In the genomic region with DNA sequence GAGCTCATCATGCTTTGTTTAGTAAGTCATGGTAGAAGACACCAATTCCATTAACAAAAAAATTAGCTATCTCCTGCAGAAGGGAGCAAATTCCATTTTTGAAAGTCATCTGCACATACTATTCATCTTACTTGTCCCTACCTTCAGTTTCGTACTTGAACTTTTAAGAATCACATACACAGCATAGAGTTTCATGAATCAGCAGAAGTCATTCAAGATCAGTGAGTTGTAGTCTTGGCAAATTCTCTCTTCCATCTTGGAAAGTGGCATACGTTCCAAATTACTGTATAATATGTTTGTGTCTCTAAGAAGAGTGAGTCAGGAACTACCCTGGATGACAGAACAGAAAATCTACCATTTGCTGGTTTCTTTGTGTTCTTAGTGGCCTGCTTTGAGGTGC, we compare ENCODE assay signal across 19 cellular contexts. TPM values are rescaled to one million over a fixed set of nuclear protein-coding genes. Genes with fewer than 3 reads are reported as not detected.
DNase-seq lines count a peak whose midpoint lies in the region; ATAC-seq and TF ChIP-seq lines count a peak whose summit lies in the region.
"Had no signal": no experiment of that assay in that cellular context is flagged by ENCODE, and none has a peak within 500 bp of the region (broad histone marks: within the 10 kb centered on the region; RNA-seq: fewer than 3 reads in every experiment).

No MANE protein-coding gene starts in this region.

- no peaks in the 10 kb centered on the region for H3F3A ChIP-seq in PC-3 (ENCODE audit: low read length, unreplicated experiment)

- H3K27me3 ChIP-seq in PC-3 (ENCODE audit: low read length): no peaks in the 10 kb centered on the region
- H3K27me3 ChIP-seq: BE2C had no signal

- no peak for TF ChIP-seq CTCF in PC-3 (conservative IDR thresholded peaks at IDR 0.05; ENCODE audit: low read depth, low read length)
- no peak for TF ChIP-seq CTCF in OCI-LY7 (conservative IDR thresholded peaks at IDR 0.05; ENCODE audit: low read length)

- POLR2A ChIA-PET in PC-3 (lab: Charles Lee; ENCODE audit: unreplicated experiment): interaction anchor here (0.6 kb wide), 1 partner anchor 56 kb away, joined by 3 read pairs; no protein-coding TSS in a partner anchor
- POLR2A ChIA-PET in OCI-LY7 (lab: Charles Lee): interaction anchor here (0.7 to 1.6 kb wide), 4 partner anchors 9 to 14 kb away, joined by 3 to 5 read pairs (median 4); partner anchors contain the start of gene VRK1

- DNase-seq in Daoy (ENCODE audit: low read depth): peak; percentile 54
- DNase-seq in PC-3: peak; percentile 75
- no peak for DNase-seq in epithelial cell of prostate (ENCODE audit: low read depth, low spot score)
- DNase-seq in non-pigmented ciliary epithelial cell (ENCODE audit: low read depth): peak; percentile 18
- DNase-seq in NCI-H2196 (lab: John Stamatoyannopoulos, UW; ENCODE audit: unreplicated experiment): no peak
- no peak for DNase-seq in substantia nigra (lab: John Stamatoyannopoulos, UW)
- DNase-seq in OCI-LY7 (ENCODE audit: low spot score): no peak
- no peak for DNase-seq in A172 (ENCODE audit: low spot score)
- DNase-seq: activated CD4-positive, alpha-beta T cell treated with anti-CD3 and anti-CD28 coated beads, Interleukin-2, amount 10 ng/mL, durations not matched to agents 24 days and 14 days; activated naive CD4-positive, alpha-beta T cell treated with anti-CD3 and anti-CD28 coated beads, Interleukin-2, amount 50 U/mL, for 16 hours; BE2C; caudate nucleus; effector memory CD4-positive, alpha-beta T cell; immature natural killer cell; NCI-H1694; retina; stimulated activated CD4-positive, alpha-beta T cell treated with anti-CD3 and anti-CD28 coated beads, Interleukin-1b, Interleukin-23, amount 100 ng/mL, for 48 hours had no signal

- H3K4me2 ChIP-seq in PC-3 (ENCODE audit: low read length): no peak overlapping the region
- H3K4me2 ChIP-seq in OCI-LY7 (ENCODE audit: low read length): no peak overlapping the region

- H3K4me1 ChIP-seq in PC-3 (ENCODE audit: insufficient read depth, low read length) (peaks cover 17% of the 10 kb centered on the region; the same call in 1 of the 2 replicates), OCI-LY7 (ENCODE audit: insufficient read depth, low read length, poor library complexity, severe bottlenecking) (peaks cover 9% of the 10 kb centered on the region)
- H3K4me1 ChIP-seq: BE2C had no signal

- peaks cover 11% of the 10 kb centered on the region; the same call in 1 of the 2 replicates for H4K20me1 ChIP-seq in PC-3 (ENCODE audit: low read length)
- H4K20me1 ChIP-seq in OCI-LY7 (ENCODE audit: insufficient read depth, low read length): peaks cover 18% of the 10 kb centered on the region; the same call in 1 of the 2 replicates

- intact Hi-C loops in PC-3 (cut with micrococcal nuclease) (loop anchor here (10.0 kb wide), 1 partner anchor 354 kb away; no protein-coding TSS in a partner anchor), OCI-LY7 (cut with micrococcal nuclease; ENCODE audit: unreplicated experiment) (no loop called here)

- CTCF ChIA-PET in PC-3 (lab: Charles Lee): interaction anchor here (1.3 kb wide), 1 partner anchor 41 kb away, joined by 4 read pairs; no protein-coding TSS in a partner anchor
- CTCF ChIA-PET in OCI-LY7 (lab: Charles Lee; ENCODE audit: unreplicated experiment): no interaction called here

- H3K36me3 ChIP-seq in PC-3 (ENCODE audit: low read depth, low read length): no peaks in the 10 kb centered on the region
- H3K36me3 ChIP-seq in OCI-LY7 (ENCODE audit: insufficient read depth, low read length): peaks cover 51% of the 10 kb centered on the region
- H3K36me3 ChIP-seq: BE2C had no signal

- no TSS peak for BruUV-seq in PC-3 (replicated peaks; lab: Mats Ljungman, UMichigan)
- no TSS peak for BruUV-seq in OCI-LY7 (replicated peaks; lab: Mats Ljungman, UMichigan)

- H3K4me3 ChIP-seq in PC-3 (ENCODE audit: low read length): no peak overlapping the region
- no peak overlapping the region for H3K4me3 ChIP-seq in OCI-LY7 (ENCODE audit: low read depth, low read length, poor library complexity, severe bottlenecking)

- H2AFZ ChIP-seq in PC-3 (ENCODE audit: low read length): no peak overlapping the region
- H2AFZ ChIP-seq in OCI-LY7 (ENCODE audit: low read length): no peak overlapping the region

- peak; percentile 65 for ATAC-seq in PC-3
- ATAC-seq: HCT116; natural killer cell treated with Interleukin-12 subunit alpha and Interleukin-12 subunit beta and Interleukin-15 and Interleukin-18, amount 100 ng/mL, for 72 hours had no signal

- peak overlapping the region; percentile 26 for H3K27ac ChIP-seq in PC-3 (ENCODE audit: low read length)
- H3K27ac ChIP-seq in epithelial cell of prostate: peak overlapping the region; percentile 39
- no peak overlapping the region for H3K27ac ChIP-seq in substantia nigra (ENCODE audit: low read depth, low read length, poor library complexity, severe bottlenecking)
- H3K27ac ChIP-seq in OCI-LY7 (ENCODE audit: low read depth, low read length, poor library complexity, severe bottlenecking): no peak overlapping the region

- H3K9me2 ChIP-seq in PC-3 (replicated peaks; ENCODE audit: low read length): no peaks in the 10 kb centered on the region
- no peaks in the 10 kb centered on the region for H3K9me2 ChIP-seq in OCI-LY7 (ENCODE audit: insufficient read depth, low read length)

- H3K79me2 ChIP-seq in PC-3 (ENCODE audit: low read length) (peaks cover 100% of the 10 kb centered on the region), OCI-LY7 (ENCODE audit: insufficient read depth, low read depth, low read length) (peaks cover 100% of the 10 kb centered on the region)

- H3K9me3 ChIP-seq in PC-3 (ENCODE audit: low read length) (no peaks in the 10 kb centered on the region), OCI-LY7 (ENCODE audit: low read length) (peaks cover 7% of the 10 kb centered on the region; the same call in 1 of the 2 replicates)
- H3K9me3 ChIP-seq: BE2C had no signal

- no peak overlapping the region for H3K9ac ChIP-seq in PC-3 (ENCODE audit: low read length)

RNA-seq across cellular contexts. Expression of gene VRK1, which starts 14.1 kb away (rescaled TPM):
- 146 TPM in 2 replicates for total RNA-seq in Daoy (2014; rRNA removed; shearing (Covaris generic))
- total RNA-seq in PC-3 (2014; rRNA removed) (39.1 and 46.7 TPM in 2 replicates), OCI-LY7 (2022) (97.9 and 104 TPM in 2 replicates)
- 83.0 and 97.5 TPM in 2 replicates for total RNA-seq in OCI-LY7 (2014; rRNA removed; shearing (Covaris generic))
- 53.2 and 77.2 TPM in 2 replicates for total RNA-seq in A172 (2014; rRNA removed; shearing (Covaris generic))

Comparison
In these comparisons a context has a peak if more than half of its experiments do, and no peak if none do; other contexts are left out.
1. DNase-seq: peak in Daoy (single experiment), PC-3 (single experiment) and non-pigmented ciliary epithelial cell (single experiment); none in epithelial cell of prostate (single experiment), NCI-H2196 (single experiment), substantia nigra (0 of 49), OCI-LY7 (single experiment) and A172 (single experiment).
2. H3K27ac ChIP-seq: peak in PC-3 (single experiment) and epithelial cell of prostate (single experiment); none in substantia nigra (single experiment) and OCI-LY7 (single experiment).